ENCODE assay signal across 20 cellular contexts in genomic region chr22:47793304-47794101, GRCh38.
DNase-seq lines count a peak whose midpoint lies in the region; ATAC-seq and TF ChIP-seq lines count a peak whose summit lies in the region.
"Had no signal": no experiment of that assay in that cellular context is flagged by ENCODE, and none has a peak within 500 bp of the region (broad histone marks: within the 10 kb centered on the region; RNA-seq: fewer than 3 reads in every experiment).

No MANE protein-coding gene starts in this region.

- TF ChIP-seq POLR2A in lower leg skin (IDR thresholded peaks at IDR 0.05): no peak

- CTCF ChIA-PET in activated CD4-positive, alpha-beta memory T cell treated with anti-CD3 and anti-CD28 coated beads, Interleukin-2, amount 10 ng/mL, durations not matched to agents 7 days and 5 days (lab: Charles Lee): no interaction called here
- CTCF ChIA-PET in activated CD4-positive, alpha-beta memory T cell treated with anti-CD3 and anti-CD28 coated beads for 36 hours (lab: Charles Lee): no interaction called here

- H3K36me3 Mint-ChIP-seq in activated CD4-positive, alpha-beta memory T cell treated with anti-CD3 and anti-CD28 coated beads, Interleukin-2, amount 10 ng/mL, durations not matched to agents 7 days and 5 days (ENCODE audit: low read depth): no peaks in the 10 kb centered on the region
- no peaks in the 10 kb centered on the region for H3K36me3 Mint-ChIP-seq in activated CD4-positive, alpha-beta memory T cell treated with anti-CD3 and anti-CD28 coated beads for 36 hours
- H3K36me3 Mint-ChIP-seq in type B pancreatic cell: no peaks in the 10 kb centered on the region

- H3K9me3 Mint-ChIP-seq in activated CD4-positive, alpha-beta memory T cell treated with anti-CD3 and anti-CD28 coated beads, Interleukin-2, amount 10 ng/mL, durations not matched to agents 7 days and 5 days: no peaks in the 10 kb centered on the region
- no peaks in the 10 kb centered on the region for H3K9me3 Mint-ChIP-seq in activated CD4-positive, alpha-beta memory T cell treated with anti-CD3 and anti-CD28 coated beads for 36 hours
- no peaks in the 10 kb centered on the region for H3K9me3 Mint-ChIP-seq in type B pancreatic cell

- no peaks in the 10 kb centered on the region for H3K4me1 Mint-ChIP-seq in activated CD4-positive, alpha-beta memory T cell treated with anti-CD3 and anti-CD28 coated beads, Interleukin-2, amount 10 ng/mL, durations not matched to agents 7 days and 5 days
- H3K4me1 Mint-ChIP-seq in activated CD4-positive, alpha-beta memory T cell treated with anti-CD3 and anti-CD28 coated beads for 36 hours (ENCODE audit: low read depth): no peaks in the 10 kb centered on the region
- no peaks in the 10 kb centered on the region for H3K4me1 Mint-ChIP-seq in type B pancreatic cell (ENCODE audit: unreplicated experiment)
- H3K4me1 Mint-ChIP-seq: H9 had no signal

- no peak overlapping the region for H3K27ac Mint-ChIP-seq in activated CD4-positive, alpha-beta memory T cell treated with anti-CD3 and anti-CD28 coated beads, Interleukin-2, amount 10 ng/mL, durations not matched to agents 7 days and 5 days
- H3K27ac Mint-ChIP-seq in activated CD4-positive, alpha-beta memory T cell treated with anti-CD3 and anti-CD28 coated beads for 36 hours: no peak overlapping the region
- no peak overlapping the region for H3K27ac Mint-ChIP-seq in type B pancreatic cell

- DNase-seq in activated CD4-positive, alpha-beta memory T cell treated with anti-CD3 and anti-CD28 coated beads, Interleukin-2, amount 10 ng/mL, durations not matched to agents 7 days and 5 days: peak; percentile 7
- no peak for DNase-seq in activated CD4-positive, alpha-beta memory T cell treated with anti-CD3 and anti-CD28 coated beads for 36 hours
- peak; percentile 20 for DNase-seq in activated CD8-positive, alpha-beta memory T cell treated with anti-CD3 and anti-CD28 coated beads, Interleukin-2, amount 50 U/mL, for 48 hours
- DNase-seq in lower leg skin (ENCODE audit: low spot score in 2 of 2): peak; percentile 8 to 69
- DNase-seq in type B pancreatic cell (ENCODE audit: extremely low spot score, unreplicated experiment): peak; percentile 63
- no peak for DNase-seq in midbrain (lab: John Stamatoyannopoulos, UW)
- DNase-seq: DMS 273 treated with DMSO at 0.1 percent for 48 hours, GDM1, H9, KG1, MV-4-11, NCI-H1417, NCI-H187 treated with DMSO at 0.1 percent for 48 hours, NCI-H226, NCI-H524, NCI-H82, PC-3, SJCRH30 had no signal

- no peak overlapping the region for H3K4me3 ChIP-seq in lower leg skin (ENCODE audit: low read depth, poor library complexity, severe bottlenecking)
- H3K4me3 ChIP-seq: SJCRH30 had no signal

- ATAC-seq in GM21576 (IDR thresholded peaks at IDR 0.05; ENCODE audit: unreplicated experiment) (no peak), SK-N-SH treated with all-trans-retinoic acid at 6 μM for 48 hours (no peak)
- ATAC-seq: PC-3 had no signal

- H3K4me3 Mint-ChIP-seq in activated CD4-positive, alpha-beta memory T cell treated with anti-CD3 and anti-CD28 coated beads, Interleukin-2, amount 10 ng/mL, durations not matched to agents 7 days and 5 days: no peak overlapping the region
- no peak overlapping the region for H3K4me3 Mint-ChIP-seq in activated CD4-positive, alpha-beta memory T cell treated with anti-CD3 and anti-CD28 coated beads for 36 hours
- no peak overlapping the region for H3K4me3 Mint-ChIP-seq in type B pancreatic cell
- H3K4me3 Mint-ChIP-seq: H9 had no signal

- H3K27me3 Mint-ChIP-seq in activated CD4-positive, alpha-beta memory T cell treated with anti-CD3 and anti-CD28 coated beads, Interleukin-2, amount 10 ng/mL, durations not matched to agents 7 days and 5 days: no peaks in the 10 kb centered on the region
- H3K27me3 Mint-ChIP-seq in activated CD4-positive, alpha-beta memory T cell treated with anti-CD3 and anti-CD28 coated beads for 36 hours: no peaks in the 10 kb centered on the region
- no peaks in the 10 kb centered on the region for H3K27me3 Mint-ChIP-seq in type B pancreatic cell

- TF ChIP-seq CTCF in lower leg skin (IDR thresholded peaks at IDR 0.05): no peak
- no peak for TF ChIP-seq CTCF in type B pancreatic cell (conservative IDR thresholded peaks at IDR 0.05)

- WGBS in lower leg skin, 2 donors: 90 to 91% methylated on average over 20 of the region's 20 CpGs

- POLR2A ChIA-PET in activated CD4-positive, alpha-beta memory T cell treated with anti-CD3 and anti-CD28 coated beads, Interleukin-2, amount 10 ng/mL, durations not matched to agents 7 days and 5 days (lab: Charles Lee): no interaction called here
- POLR2A ChIA-PET in activated CD4-positive, alpha-beta memory T cell treated with anti-CD3 and anti-CD28 coated beads for 36 hours (lab: Charles Lee): no interaction called here

- intact Hi-C loops in activated CD4-positive, alpha-beta memory T cell treated with anti-CD3 and anti-CD28 coated beads for 36 hours (cut with micrococcal nuclease): no loop called here
- intact Hi-C loops in lower leg skin (cut with DNase I; ENCODE audit: low total_unique reads): no loop called here

TF ChIP-seq in SK-N-SH treated with all-trans-retinoic acid at 6 μM for 48 hours, 23 proteins besides CTCF, POLR2A, EP300 and RAD21:
- TF ChIP-seq CSDC2 (CRISPR knock-in tag; IDR thresholded peaks at IDR 0.05) (no peak), ZFP3 (CRISPR knock-in tag; IDR thresholded peaks at IDR 0.05) (no peak), TSHZ2 (CRISPR knock-in tag; IDR thresholded peaks at IDR 0.05) (no peak), OSR1 (CRISPR knock-in tag; IDR thresholded peaks at IDR 0.05) (no peak), ARNTL (CRISPR knock-in tag; IDR thresholded peaks at IDR 0.05; ENCODE audit: borderline replicate concordance, low read depth) (no peak)

Comparison
In these comparisons a context has a peak if more than half of its experiments do, and no peak if none do; other contexts are left out.
1. DNase-seq: peak in activated CD4-positive, alpha-beta memory T cell treated with anti-CD3 and anti-CD28 coated beads, Interleukin-2, amount 10 ng/mL, durations not matched to agents 7 days and 5 days (single experiment), activated CD8-positive, alpha-beta memory T cell treated with anti-CD3 and anti-CD28 coated beads, Interleukin-2, amount 50 U/mL, for 48 hours (single experiment), lower leg skin (2 of 2) and type B pancreatic cell (single experiment); none in activated CD4-positive, alpha-beta memory T cell treated with anti-CD3 and anti-CD28 coated beads for 36 hours (single experiment) and midbrain (single experiment).